In the genomic region with DNA sequence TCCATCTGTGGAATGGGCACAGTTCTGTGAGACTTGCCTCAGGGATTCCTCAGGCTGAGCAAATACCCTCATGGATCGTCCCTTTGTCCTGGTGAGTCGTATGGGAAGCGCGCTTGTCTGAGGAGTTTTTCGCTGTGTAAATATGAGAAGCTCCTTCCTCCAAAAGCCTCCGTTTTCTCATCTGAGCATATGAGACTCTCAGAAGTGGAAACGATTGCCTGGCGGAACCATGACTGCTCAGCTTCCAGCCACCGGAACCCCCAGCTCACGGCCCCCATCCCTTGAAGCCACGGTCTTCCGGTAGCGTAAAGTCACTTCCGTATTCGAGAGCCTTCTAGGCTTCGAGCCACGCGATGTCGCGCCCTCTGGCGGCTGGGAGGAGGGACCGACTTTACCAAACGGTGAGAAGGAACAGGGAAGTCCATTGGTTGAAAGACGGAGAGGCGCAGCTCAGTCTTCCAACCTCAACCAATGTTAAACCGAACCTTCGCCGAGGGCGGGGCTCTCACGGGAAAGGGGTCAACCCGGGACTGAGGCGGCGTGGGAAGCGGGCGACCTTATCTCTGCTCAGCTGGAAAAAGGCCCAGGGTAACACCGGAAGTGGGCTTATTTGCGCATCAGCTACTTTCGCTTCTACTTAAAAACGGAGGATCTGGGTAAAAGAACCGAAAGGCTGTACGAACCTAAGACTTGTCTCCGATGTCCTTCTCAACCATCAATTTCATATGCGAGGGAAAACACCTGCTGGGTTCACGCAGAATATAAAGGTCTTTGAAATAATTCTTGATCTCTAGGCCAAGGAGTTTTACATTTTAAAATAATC, we compare ENCODE assay signal across 1 cellular context.
TF ChIP-seq lines count a peak whose summit lies in the region.

No MANE protein-coding gene starts in this region.

TF ChIP-seq in K562, 482 proteins besides CTCF, POLR2A, EP300 and RAD21 (continued from another document and continues in another):
- TF ChIP-seq, protein P1, sequence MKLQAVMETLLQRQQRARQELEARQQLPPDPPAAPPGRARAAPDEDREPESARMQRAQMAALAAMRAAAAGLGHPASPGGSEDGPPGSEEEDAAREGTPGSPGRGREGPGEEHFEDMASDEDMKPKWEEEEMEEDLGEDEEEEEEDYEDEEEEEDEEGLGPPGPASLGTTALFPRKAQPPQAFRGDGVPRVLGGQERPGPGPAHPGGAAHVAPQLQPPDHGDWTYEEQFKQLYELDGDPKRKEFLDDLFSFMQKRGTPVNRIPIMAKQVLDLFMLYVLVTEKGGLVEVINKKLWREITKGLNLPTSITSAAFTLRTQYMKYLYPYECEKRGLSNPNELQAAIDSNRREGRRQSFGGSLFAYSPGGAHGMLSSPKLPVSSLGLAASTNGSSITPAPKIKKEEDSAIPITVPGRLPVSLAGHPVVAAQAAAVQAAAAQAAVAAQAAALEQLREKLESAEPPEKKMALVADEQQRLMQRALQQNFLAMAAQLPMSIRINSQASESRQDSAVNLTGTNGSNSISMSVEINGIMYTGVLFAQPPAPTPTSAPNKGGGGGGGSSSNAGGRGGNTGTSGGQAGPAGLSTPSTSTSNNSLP (IDR thresholded peaks at IDR 0.05; ENCODE audit: borderline replicate concordance, low read depth, low read length) = no peak
- TF ChIP-seq, protein P2, sequence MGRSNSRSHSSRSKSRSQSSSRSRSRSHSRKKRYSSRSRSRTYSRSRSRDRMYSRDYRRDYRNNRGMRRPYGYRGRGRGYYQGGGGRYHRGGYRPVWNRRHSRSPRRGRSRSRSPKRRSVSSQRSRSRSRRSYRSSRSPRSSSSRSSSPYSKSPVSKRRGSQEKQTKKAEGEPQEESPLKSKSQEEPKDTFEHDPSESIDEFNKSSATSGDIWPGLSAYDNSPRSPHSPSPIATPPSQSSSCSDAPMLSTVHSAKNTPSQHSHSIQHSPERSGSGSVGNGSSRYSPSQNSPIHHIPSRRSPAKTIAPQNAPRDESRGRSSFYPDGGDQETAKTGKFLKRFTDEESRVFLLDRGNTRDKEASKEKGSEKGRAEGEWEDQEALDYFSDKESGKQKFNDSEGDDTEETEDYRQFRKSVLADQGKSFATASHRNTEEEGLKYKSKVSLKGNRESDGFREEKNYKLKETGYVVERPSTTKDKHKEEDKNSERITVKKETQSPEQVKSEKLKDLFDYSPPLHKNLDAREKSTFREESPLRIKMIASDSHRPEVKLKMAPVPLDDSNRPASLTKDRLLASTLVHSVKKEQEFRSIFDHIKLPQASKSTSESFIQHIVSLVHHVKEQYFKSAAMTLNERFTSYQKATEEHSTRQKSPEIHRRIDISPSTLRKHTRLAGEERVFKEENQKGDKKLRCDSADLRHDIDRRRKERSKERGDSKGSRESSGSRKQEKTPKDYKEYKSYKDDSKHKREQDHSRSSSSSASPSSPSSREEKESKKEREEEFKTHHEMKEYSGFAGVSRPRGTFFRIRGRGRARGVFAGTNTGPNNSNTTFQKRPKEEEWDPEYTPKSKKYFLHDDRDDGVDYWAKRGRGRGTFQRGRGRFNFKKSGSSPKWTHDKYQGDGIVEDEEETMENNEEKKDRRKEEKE (IDR thresholded peaks at IDR 0.05; ENCODE audit: borderline replicate concordance in 1 of 2, control insufficient read depth in 1 of 2, low read depth in 2 of 2, low read length in 1 of 2) = no peak
- TF ChIP-seq ZNF644 (tag; IDR thresholded peaks at IDR 0.05; ENCODE audit: low read depth) (0 out of 2 replicates have a peak, but pooled peaks have one; percentile 48), ZNF239 (CRISPR knock-in tag; IDR thresholded peaks at IDR 0.05) (no peak; the same call in 1 of the 2 replicates), ZNF174 (CRISPR knock-in tag; IDR thresholded peaks at IDR 0.05) (no peak), CREB1 (IDR thresholded peaks at IDR 0.05) (peak; percentile 62), CREB1 (CRISPR knock-in tag; IDR thresholded peaks at IDR 0.05) (no peak), TFAM (CRISPR knock-in tag; conservative IDR thresholded peaks at IDR 0.05) (no peak), FIP1L1 (IDR thresholded peaks at IDR 0.05; ENCODE audit: low read depth, low read length, poor library complexity, severe bottlenecking) (no peak), ILK (tag; IDR thresholded peaks at IDR 0.05; ENCODE audit: borderline replicate concordance, low read depth) (no peak), SIX5 (IDR thresholded peaks at IDR 0.05; ENCODE audit: borderline replicate concordance in 1 of 2, insufficient read depth in 1 of 2, low read depth in 1 of 2, low read length in 2 of 2) (peak in 1 of 2 experiments; percentile 38; a peak in 1 of 4 replicates), ZNF780A (CRISPR knock-in tag; IDR thresholded peaks at IDR 0.05) (no peak), ESRRB (CRISPR knock-in tag; IDR thresholded peaks at IDR 0.05; ENCODE audit: borderline replicate concordance) (no peak), LEF1 (IDR thresholded peaks at IDR 0.05) (no peak), ZNF143 (CRISPR knock-in tag; IDR thresholded peaks at IDR 0.05) (0 out of 2 replicates have a peak, but pooled peaks have one; percentile 30), RBM34 (IDR thresholded peaks at IDR 0.05; ENCODE audit: borderline replicate concordance, insufficient read depth, low read length) (no peak), POLR2AphosphoS5 (IDR thresholded peaks at IDR 0.05; ENCODE audit: control insufficient read depth, insufficient read depth, low read depth, low read length) (peak; percentile 65; the same call in 1 of the 2 replicates), TAF7 (tag; IDR thresholded peaks at IDR 0.05) (peak; percentile 87), EWSR1 (IDR thresholded peaks at IDR 0.05; ENCODE audit: borderline replicate concordance, low read depth, partially characterized antibody) (no peak), ILF3 (IDR thresholded peaks at IDR 0.05; ENCODE audit: borderline replicate concordance) (no peak), HDGF (IDR thresholded peaks at IDR 0.05) (no peak), ZNF766 (CRISPR knock-in tag; conservative IDR thresholded peaks at IDR 0.05) (peak; percentile 60; the same call in 1 of the 2 replicates), CSDE1 (IDR thresholded peaks at IDR 0.05) (no peak), HNRNPLL (IDR thresholded peaks at IDR 0.05; ENCODE audit: low read depth, low read length, poor library complexity, severe bottlenecking) (peak; percentile 63), JUN (IDR thresholded peaks at IDR 0.05; ENCODE audit: borderline replicate concordance, low read depth, low read length) (0 out of 2 replicates have a peak, but pooled peaks have one; percentile 18), JUN (CRISPR knock-in tag; IDR thresholded peaks at IDR 0.05; ENCODE audit: borderline replicate concordance) (no peak), HDAC6 (IDR thresholded peaks at IDR 0.05; ENCODE audit: low read depth, low read length) (no peak), ZNF165 (CRISPR knock-in tag; IDR thresholded peaks at IDR 0.05; ENCODE audit: borderline replicate concordance) (no peak), FOXK1 (CRISPR knock-in tag; IDR thresholded peaks at IDR 0.05; ENCODE audit: borderline replicate concordance) (no peak), IFI16 (CRISPR knock-in tag; IDR thresholded peaks at IDR 0.05) (no peak), ZNF12 (CRISPR knock-in tag; IDR thresholded peaks at IDR 0.05) (no peak), ZNF324 (CRISPR knock-in tag; IDR thresholded peaks at IDR 0.05) (no peak), SMARCA5 (IDR thresholded peaks at IDR 0.05) (no peak), ZFX (CRISPR knock-in tag; IDR thresholded peaks at IDR 0.05) (no peak), CAMTA2 (CRISPR knock-in tag; conservative IDR thresholded peaks at IDR 0.05) (no peak), ZNF79 (CRISPR knock-in tag; IDR thresholded peaks at IDR 0.05; ENCODE audit: low read depth) (no peak)
- TF ChIP-seq, protein P3, sequence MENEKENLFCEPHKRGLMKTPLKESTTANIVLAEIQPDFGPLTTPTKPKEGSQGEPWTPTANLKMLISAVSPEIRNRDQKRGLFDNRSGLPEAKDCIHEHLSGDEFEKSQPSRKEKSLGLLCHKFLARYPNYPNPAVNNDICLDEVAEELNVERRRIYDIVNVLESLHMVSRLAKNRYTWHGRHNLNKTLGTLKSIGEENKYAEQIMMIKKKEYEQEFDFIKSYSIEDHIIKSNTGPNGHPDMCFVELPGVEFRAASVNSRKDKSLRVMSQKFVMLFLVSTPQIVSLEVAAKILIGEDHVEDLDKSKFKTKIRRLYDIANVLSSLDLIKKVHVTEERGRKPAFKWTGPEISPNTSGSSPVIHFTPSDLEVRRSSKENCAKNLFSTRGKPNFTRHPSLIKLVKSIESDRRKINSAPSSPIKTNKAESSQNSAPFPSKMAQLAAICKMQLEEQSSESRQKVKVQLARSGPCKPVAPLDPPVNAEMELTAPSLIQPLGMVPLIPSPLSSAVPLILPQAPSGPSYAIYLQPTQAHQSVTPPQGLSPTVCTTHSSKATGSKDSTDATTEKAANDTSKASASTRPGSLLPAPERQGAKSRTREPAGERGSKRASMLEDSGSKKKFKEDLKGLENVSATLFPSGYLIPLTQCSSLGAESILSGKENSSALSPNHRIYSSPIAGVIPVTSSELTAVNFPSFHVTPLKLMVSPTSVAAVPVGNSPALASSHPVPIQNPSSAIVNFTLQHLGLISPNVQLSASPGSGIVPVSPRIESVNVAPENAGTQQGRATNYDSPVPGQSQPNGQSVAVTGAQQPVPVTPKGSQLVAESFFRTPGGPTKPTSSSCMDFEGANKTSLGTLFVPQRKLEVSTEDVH (IDR thresholded peaks at IDR 0.05; ENCODE audit: low read depth, partially characterized antibody) = peak; percentile 93
- TF ChIP-seq, protein P4, sequence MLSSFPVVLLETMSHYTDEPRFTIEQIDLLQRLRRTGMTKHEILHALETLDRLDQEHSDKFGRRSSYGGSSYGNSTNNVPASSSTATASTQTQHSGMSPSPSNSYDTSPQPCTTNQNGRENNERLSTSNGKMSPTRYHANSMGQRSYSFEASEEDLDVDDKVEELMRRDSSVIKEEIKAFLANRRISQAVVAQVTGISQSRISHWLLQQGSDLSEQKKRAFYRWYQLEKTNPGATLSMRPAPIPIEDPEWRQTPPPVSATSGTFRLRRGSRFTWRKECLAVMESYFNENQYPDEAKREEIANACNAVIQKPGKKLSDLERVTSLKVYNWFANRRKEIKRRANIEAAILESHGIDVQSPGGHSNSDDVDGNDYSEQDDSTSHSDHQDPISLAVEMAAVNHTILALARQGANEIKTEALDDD (IDR thresholded peaks at IDR 0.05) = no peak
- TF ChIP-seq, protein P5, sequence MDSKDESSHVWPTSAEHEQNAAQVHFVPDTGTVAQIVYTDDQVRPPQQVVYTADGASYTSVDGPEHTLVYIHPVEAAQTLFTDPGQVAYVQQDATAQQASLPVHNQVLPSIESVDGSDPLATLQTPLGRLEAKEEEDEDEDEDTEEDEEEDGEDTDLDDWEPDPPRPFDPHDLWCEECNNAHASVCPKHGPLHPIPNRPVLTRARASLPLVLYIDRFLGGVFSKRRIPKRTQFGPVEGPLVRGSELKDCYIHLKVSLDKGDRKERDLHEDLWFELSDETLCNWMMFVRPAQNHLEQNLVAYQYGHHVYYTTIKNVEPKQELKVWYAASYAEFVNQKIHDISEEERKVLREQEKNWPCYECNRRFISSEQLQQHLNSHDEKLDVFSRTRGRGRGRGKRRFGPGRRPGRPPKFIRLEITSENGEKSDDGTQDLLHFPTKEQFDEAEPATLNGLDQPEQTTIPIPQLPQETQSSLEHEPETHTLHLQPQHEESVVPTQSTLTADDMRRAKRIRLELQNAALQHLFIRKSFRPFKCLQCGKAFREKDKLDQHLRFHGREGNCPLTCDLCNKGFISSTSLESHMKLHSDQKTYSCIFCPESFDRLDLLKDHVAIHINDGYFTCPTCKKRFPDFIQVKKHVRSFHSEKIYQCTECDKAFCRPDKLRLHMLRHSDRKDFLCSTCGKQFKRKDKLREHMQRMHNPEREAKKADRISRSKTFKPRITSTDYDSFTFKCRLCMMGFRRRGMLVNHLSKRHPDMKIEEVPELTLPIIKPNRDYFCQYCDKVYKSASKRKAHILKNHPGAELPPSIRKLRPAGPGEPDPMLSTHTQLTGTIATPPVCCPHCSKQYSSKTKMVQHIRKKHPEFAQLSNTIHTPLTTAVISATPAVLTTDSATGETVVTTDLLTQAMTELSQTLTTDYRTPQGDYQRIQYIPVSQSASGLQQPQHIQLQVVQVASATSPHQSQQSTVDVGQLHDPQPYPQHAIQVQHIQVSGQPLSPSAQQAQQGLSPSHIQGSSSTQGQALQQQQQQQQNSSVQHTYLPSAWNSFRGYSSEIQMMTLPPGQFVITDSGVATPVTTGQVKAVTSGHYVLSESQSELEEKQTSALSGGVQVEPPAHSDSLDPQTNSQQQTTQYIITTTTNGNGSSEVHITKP (IDR thresholded peaks at IDR 0.05; ENCODE audit: partially characterized antibody) = no peak
- TF ChIP-seq, protein P6, sequence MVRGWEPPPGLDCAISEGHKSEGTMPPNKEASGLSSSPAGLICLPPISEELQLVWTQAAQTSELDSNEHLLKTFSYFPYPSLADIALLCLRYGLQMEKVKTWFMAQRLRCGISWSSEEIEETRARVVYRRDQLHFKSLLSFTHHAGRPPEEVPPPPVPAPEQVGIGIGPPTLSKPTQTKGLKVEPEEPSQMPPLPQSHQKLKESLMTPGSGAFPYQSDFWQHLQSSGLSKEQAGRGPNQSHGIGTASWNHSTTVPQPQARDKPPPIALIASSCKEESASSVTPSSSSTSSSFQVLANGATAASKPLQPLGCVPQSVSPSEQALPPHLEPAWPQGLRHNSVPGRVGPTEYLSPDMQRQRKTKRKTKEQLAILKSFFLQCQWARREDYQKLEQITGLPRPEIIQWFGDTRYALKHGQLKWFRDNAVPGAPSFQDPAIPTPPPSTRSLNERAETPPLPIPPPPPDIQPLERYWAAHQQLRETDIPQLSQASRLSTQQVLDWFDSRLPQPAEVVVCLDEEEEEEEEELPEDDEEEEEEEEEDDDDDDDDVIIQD (CRISPR knock-in tag; IDR thresholded peaks at IDR 0.05) = no peak
- TF ChIP-seq, protein P7, sequence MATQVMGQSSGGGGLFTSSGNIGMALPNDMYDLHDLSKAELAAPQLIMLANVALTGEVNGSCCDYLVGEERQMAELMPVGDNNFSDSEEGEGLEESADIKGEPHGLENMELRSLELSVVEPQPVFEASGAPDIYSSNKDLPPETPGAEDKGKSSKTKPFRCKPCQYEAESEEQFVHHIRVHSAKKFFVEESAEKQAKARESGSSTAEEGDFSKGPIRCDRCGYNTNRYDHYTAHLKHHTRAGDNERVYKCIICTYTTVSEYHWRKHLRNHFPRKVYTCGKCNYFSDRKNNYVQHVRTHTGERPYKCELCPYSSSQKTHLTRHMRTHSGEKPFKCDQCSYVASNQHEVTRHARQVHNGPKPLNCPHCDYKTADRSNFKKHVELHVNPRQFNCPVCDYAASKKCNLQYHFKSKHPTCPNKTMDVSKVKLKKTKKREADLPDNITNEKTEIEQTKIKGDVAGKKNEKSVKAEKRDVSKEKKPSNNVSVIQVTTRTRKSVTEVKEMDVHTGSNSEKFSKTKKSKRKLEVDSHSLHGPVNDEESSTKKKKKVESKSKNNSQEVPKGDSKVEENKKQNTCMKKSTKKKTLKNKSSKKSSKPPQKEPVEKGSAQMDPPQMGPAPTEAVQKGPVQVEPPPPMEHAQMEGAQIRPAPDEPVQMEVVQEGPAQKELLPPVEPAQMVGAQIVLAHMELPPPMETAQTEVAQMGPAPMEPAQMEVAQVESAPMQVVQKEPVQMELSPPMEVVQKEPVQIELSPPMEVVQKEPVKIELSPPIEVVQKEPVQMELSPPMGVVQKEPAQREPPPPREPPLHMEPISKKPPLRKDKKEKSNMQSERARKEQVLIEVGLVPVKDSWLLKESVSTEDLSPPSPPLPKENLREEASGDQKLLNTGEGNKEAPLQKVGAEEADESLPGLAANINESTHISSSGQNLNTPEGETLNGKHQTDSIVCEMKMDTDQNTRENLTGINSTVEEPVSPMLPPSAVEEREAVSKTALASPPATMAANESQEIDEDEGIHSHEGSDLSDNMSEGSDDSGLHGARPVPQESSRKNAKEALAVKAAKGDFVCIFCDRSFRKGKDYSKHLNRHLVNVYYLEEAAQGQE (CRISPR knock-in tag; IDR thresholded peaks at IDR 0.05; ENCODE audit: low read depth) = peak; percentile 27; the same call in 1 of the 2 replicates
